Comparison of ENCODE assay signal across 11 cellular contexts in the genomic region with DNA sequence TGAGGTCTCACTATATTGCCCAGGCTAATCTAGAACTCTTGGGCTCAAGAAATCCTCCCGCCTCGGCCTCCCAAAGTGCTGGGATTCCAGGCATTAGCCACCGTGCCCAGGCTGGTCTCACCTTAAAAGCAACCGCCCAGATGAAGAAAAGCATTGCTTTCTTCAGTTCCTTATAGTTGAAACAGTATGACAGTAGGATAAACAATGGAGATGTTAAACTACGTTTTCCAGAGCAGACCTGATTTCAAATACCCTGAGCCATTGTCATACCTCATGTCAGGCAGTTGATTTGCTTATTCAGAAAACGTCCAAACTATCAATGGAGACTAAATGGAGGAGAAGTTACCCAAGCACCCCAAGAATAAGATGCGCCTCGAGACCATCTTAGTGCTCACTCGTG. TPM values are rescaled to one million over a fixed set of nuclear protein-coding genes. Genes with fewer than 3 reads are reported as not detected.
DNase-seq lines count a peak whose midpoint lies in the region; ATAC-seq, FAIRE-seq and TF ChIP-seq lines count a peak whose summit lies in the region.
"Had no signal": no experiment of that assay in that cellular context is flagged by ENCODE, and none has a peak within 500 bp of the region (broad histone marks: within the 10 kb centered on the region; RNA-seq: fewer than 3 reads in every experiment).

No MANE protein-coding gene starts in this region.

- H3K36me3 ChIP-seq in MM.1S (replicated peaks; ENCODE audit: insufficient read depth, low read length) = no peaks in the 10 kb centered on the region

- no peaks in the 10 kb centered on the region for H3K79me2 ChIP-seq in MM.1S (ENCODE audit: low read length)

- H3F3A ChIP-seq in MM.1S (ENCODE audit: insufficient read depth, low read length) = peaks cover 15% of the 10 kb centered on the region; the same call in 1 of the 2 replicates

- H3K27me3 ChIP-seq in MM.1S (replicated peaks; ENCODE audit: insufficient read depth, low read length) = peaks cover 35% of the 10 kb centered on the region

- H3K27ac Mint-ChIP-seq in natural killer cell treated with Interleukin-12 subunit alpha and Interleukin-12 subunit beta and Interleukin-15 and Interleukin-18, amount 100 ng/mL, for 72 hours = peak overlapping the region; percentile 37 to 87

- TF ChIP-seq POLR2A in GM12892 (IDR thresholded peaks at IDR 0.05; ENCODE audit: low read depth, low read length) = no peak

- peak overlapping the region; percentile 73 for H3K4me3 Mint-ChIP-seq in natural killer cell treated with Interleukin-12 subunit alpha and Interleukin-12 subunit beta and Interleukin-15 and Interleukin-18, amount 100 ng/mL, for 72 hours

- no peaks in the 10 kb centered on the region for H3K27me3 Mint-ChIP-seq in natural killer cell treated with Interleukin-12 subunit alpha and Interleukin-12 subunit beta and Interleukin-15 and Interleukin-18, amount 100 ng/mL, for 72 hours

- H3K4me2 ChIP-seq in MM.1S (ENCODE audit: low read depth, low read length) = peak overlapping the region; percentile 93; the same call in 1 of the 2 replicates

- H3K27ac ChIP-seq in MM.1S (ENCODE audit: low read length) = no peak overlapping the region

- no peaks in the 10 kb centered on the region for H3K9me3 Mint-ChIP-seq in natural killer cell treated with Interleukin-12 subunit alpha and Interleukin-12 subunit beta and Interleukin-15 and Interleukin-18, amount 100 ng/mL, for 72 hours

- no peaks in the 10 kb centered on the region for H3K9me3 ChIP-seq in MM.1S (replicated peaks; ENCODE audit: insufficient read depth, low read length)

- FAIRE-seq in GM12892 (lab: Jason Lieb, UNC) = peak; percentile 33

- peak; percentile 4 for ATAC-seq in GM21423 (IDR thresholded peaks at IDR 0.05; ENCODE audit: unreplicated experiment)
- ATAC-seq in natural killer cell treated with Interleukin-12 subunit alpha and Interleukin-12 subunit beta and Interleukin-15 and Interleukin-18, amount 100 ng/mL, for 72 hours = no peak

- DNase-seq in GM12892 (ENCODE audit: insufficient read length) = no peak
- DNase-seq in MM.1S = no peak
- DNase-seq in natural killer cell treated with Interleukin-12 subunit alpha and Interleukin-12 subunit beta and Interleukin-15 and Interleukin-18, amount 100 ng/mL, for 72 hours (ENCODE audit: low spot score) = no peak
- no peak for DNase-seq in HPDE6-E6E7 (ENCODE audit: extremely low spot score)
- DNase-seq in NCI-H82 (lab: John Stamatoyannopoulos, UW) = no peak
- no peak for DNase-seq in OCI-M1 (lab: John Stamatoyannopoulos, UW)
- DNase-seq: mesenchymal stem cell, NCI-H1436, NCI-H526, SIG-M5 had no signal

- no peaks in the 10 kb centered on the region for H3K36me3 Mint-ChIP-seq in natural killer cell treated with Interleukin-12 subunit alpha and Interleukin-12 subunit beta and Interleukin-15 and Interleukin-18, amount 100 ng/mL, for 72 hours

- H3K9ac ChIP-seq in MM.1S (ENCODE audit: low read length) = no peak overlapping the region

- no peak for TF ChIP-seq CTCF in MM.1S (IDR thresholded peaks at IDR 0.05; ENCODE audit: low read length)

- H3K4me1 ChIP-seq in MM.1S (ENCODE audit: low read length) = peaks cover 11% of the 10 kb centered on the region

- H3K4me3 ChIP-seq in MM.1S (ENCODE audit: low read length) = no peak overlapping the region

- H3K9me2 ChIP-seq in MM.1S (replicated peaks; ENCODE audit: insufficient read depth, low read length) = no peaks in the 10 kb centered on the region

- no peak overlapping the region for H2AFZ ChIP-seq in MM.1S (ENCODE audit: low read length)

- H4K20me1 ChIP-seq in MM.1S (ENCODE audit: insufficient read depth, low read length) = no peaks in the 10 kb centered on the region

- peaks cover 16 to 31% of the 10 kb centered on the region in 2 donors for H3K4me1 Mint-ChIP-seq in natural killer cell treated with Interleukin-12 subunit alpha and Interleukin-12 subunit beta and Interleukin-15 and Interleukin-18, amount 100 ng/mL, for 72 hours (ENCODE audit: low read depth in 2 of 2)

RNA-seq across cellular contexts. Expression of a gene that starts 26.3 kb away (rescaled TPM):
- polyA plus RNA-seq in GM12892 (2012; ENCODE audit: missing spikeins) = 64.2 TPM
- total RNA-seq in natural killer cell treated with Interleukin-12 subunit alpha and Interleukin-12 subunit beta and Interleukin-15 and Interleukin-18, amount 100 ng/mL, for 72 hours = 10 to 100 TPM; 35.8 to 42.3 TPM
